In genomic region chr14:74515891-74516412, GRCh38 we compare ENCODE assay signal across 16 cellular contexts.
"Had no signal": no experiment of that assay in that cellular context is flagged by ENCODE, and none has a peak within 500 bp of the region (broad histone marks: within the 10 kb centered on the region; RNA-seq: fewer than 3 reads in every experiment).

No MANE protein-coding gene starts in this region.

- H3K4me3 ChIP-seq: lung, psoas muscle, right lobe of liver, smooth muscle cell, tibial artery had no signal

- ATAC-seq: activated T-cell treated with anti-CD3 and anti-CD28 coated beads, Interleukin-2, amount 50 U/mL, for 72 hours; effector memory CD8-positive, alpha-beta T cell; left cardiac atrium; psoas muscle; right lobe of liver had no signal

- H3K27ac ChIP-seq: psoas muscle, right lobe of liver had no signal

- H3K36me3 ChIP-seq: right lobe of liver had no signal

- FAIRE-seq: TTC549, urothelium cell line had no signal

- H3K27me3 ChIP-seq: right lobe of liver, tibial artery had no signal

- H3K4me2 ChIP-seq: smooth muscle cell had no signal

- H3K4me1 ChIP-seq: psoas muscle, right lobe of liver had no signal

- DNase-seq: activated CD4-positive, alpha-beta T cell treated with anti-CD3 and anti-CD28 coated beads, Interleukin-2, amount 50 U/mL, for 4 hours; activated effector memory CD4-positive, alpha-beta T cell treated with anti-CD3 and anti-CD28 coated beads, Interleukin-2, amount 50 U/mL, for 16 hours; activated naive CD4-positive, alpha-beta T cell treated with anti-CD3 and anti-CD28 coated beads, Interleukin-2, amount 50 U/mL, for 16 hours; activated T-cell treated with anti-CD3 and anti-CD28 coated beads, Interleukin-2, amount 50 U/mL, for 72 hours; dermis blood vessel endothelial cell; effector memory CD8-positive, alpha-beta T cell; left cardiac atrium; midbrain; stimulated activated naive B cell treated with anti-CD40 and anti-IgM and Interleukin-4, amounts not matched to agents 10 μg/mL and 1 μg/mL and 100 μg/mL, for 72 hours had no signal

- H3K9me3 ChIP-seq: psoas muscle, right lobe of liver, tibial artery had no signal
